ENCODE assay signal across 2 cellular contexts in the genomic region with DNA sequence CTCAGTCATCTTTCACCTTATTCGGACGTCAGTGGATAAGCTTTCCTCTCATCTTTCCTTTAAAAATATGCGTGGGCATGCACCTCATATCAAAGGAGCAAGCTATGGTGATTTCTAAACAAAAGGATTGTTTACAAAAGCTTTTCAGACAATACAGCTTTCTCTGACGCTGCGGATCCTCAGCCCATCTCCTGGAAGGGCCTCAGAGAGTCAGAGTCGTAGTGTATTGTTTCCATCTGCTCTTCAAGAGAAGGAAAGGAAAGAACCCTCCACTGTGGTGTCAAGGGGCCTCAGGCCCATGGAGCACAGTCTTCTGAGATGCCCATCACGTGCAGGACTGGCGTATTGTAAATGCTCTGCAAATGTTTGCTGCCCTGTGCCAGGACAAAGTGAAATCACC.
TF ChIP-seq lines count a peak whose summit lies in the region.

No MANE protein-coding gene starts in this region.

TF ChIP-seq in GM23338, 12 proteins besides CTCF, POLR2A, EP300 and RAD21 (continues in another document):
- TF ChIP-seq, protein P1, sequence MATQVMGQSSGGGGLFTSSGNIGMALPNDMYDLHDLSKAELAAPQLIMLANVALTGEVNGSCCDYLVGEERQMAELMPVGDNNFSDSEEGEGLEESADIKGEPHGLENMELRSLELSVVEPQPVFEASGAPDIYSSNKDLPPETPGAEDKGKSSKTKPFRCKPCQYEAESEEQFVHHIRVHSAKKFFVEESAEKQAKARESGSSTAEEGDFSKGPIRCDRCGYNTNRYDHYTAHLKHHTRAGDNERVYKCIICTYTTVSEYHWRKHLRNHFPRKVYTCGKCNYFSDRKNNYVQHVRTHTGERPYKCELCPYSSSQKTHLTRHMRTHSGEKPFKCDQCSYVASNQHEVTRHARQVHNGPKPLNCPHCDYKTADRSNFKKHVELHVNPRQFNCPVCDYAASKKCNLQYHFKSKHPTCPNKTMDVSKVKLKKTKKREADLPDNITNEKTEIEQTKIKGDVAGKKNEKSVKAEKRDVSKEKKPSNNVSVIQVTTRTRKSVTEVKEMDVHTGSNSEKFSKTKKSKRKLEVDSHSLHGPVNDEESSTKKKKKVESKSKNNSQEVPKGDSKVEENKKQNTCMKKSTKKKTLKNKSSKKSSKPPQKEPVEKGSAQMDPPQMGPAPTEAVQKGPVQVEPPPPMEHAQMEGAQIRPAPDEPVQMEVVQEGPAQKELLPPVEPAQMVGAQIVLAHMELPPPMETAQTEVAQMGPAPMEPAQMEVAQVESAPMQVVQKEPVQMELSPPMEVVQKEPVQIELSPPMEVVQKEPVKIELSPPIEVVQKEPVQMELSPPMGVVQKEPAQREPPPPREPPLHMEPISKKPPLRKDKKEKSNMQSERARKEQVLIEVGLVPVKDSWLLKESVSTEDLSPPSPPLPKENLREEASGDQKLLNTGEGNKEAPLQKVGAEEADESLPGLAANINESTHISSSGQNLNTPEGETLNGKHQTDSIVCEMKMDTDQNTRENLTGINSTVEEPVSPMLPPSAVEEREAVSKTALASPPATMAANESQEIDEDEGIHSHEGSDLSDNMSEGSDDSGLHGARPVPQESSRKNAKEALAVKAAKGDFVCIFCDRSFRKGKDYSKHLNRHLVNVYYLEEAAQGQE (IDR thresholded peaks at IDR 0.05; ENCODE audit: unreplicated experiment) = no peak
- TF ChIP-seq NANOG (IDR thresholded peaks at IDR 0.05; ENCODE audit: borderline replicate concordance) = no peak
- TF ChIP-seq, protein P2, sequence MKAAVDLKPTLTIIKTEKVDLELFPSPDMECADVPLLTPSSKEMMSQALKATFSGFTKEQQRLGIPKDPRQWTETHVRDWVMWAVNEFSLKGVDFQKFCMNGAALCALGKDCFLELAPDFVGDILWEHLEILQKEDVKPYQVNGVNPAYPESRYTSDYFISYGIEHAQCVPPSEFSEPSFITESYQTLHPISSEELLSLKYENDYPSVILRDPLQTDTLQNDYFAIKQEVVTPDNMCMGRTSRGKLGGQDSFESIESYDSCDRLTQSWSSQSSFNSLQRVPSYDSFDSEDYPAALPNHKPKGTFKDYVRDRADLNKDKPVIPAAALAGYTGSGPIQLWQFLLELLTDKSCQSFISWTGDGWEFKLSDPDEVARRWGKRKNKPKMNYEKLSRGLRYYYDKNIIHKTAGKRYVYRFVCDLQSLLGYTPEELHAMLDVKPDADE (IDR thresholded peaks at IDR 0.05) = no peak
- TF ChIP-seq ZNF331 (CRISPR knock-in tag; IDR thresholded peaks at IDR 0.05; ENCODE audit: low read depth) = no peak
- TF ChIP-seq CREB1 (CRISPR knock-in tag; IDR thresholded peaks at IDR 0.05; ENCODE audit: low read depth) = no peak
- TF ChIP-seq EZH2phosphoT487 (IDR thresholded peaks at IDR 0.05; ENCODE audit: unreplicated experiment) = no peak
- no peak for TF ChIP-seq ZNF462 (CRISPR knock-in tag; IDR thresholded peaks at IDR 0.05)
- TF ChIP-seq STAT1 (IDR thresholded peaks at IDR 0.05; ENCODE audit: unreplicated experiment) = no peak
- no peak for TF ChIP-seq ZNF114 (CRISPR knock-in tag; IDR thresholded peaks at IDR 0.05)
- no peak for TF ChIP-seq POLR2AphosphoS5 (IDR thresholded peaks at IDR 0.05; ENCODE audit: low read depth)

TF ChIP-seq in H1, 55 proteins besides CTCF, POLR2A, EP300 and RAD21:
- TF ChIP-seq SP4 (IDR thresholded peaks at IDR 0.05; ENCODE audit: low read length) = no peak
- TF ChIP-seq TBP (IDR thresholded peaks at IDR 0.05; ENCODE audit: low read depth, low read length) = no peak
- TF ChIP-seq CBX8 (IDR thresholded peaks at IDR 0.05; ENCODE audit: borderline replicate concordance, low read depth, low read length) = no peak
- TF ChIP-seq, protein P3, sequence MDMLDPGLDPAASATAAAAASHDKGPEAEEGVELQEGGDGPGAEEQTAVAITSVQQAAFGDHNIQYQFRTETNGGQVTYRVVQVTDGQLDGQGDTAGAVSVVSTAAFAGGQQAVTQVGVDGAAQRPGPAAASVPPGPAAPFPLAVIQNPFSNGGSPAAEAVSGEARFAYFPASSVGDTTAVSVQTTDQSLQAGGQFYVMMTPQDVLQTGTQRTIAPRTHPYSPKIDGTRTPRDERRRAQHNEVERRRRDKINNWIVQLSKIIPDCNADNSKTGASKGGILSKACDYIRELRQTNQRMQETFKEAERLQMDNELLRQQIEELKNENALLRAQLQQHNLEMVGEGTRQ (IDR thresholded peaks at IDR 0.05; ENCODE audit: low read length) = no peak
- TF ChIP-seq KDM4A (IDR thresholded peaks at IDR 0.05; ENCODE audit: low read depth, low read length, severe bottlenecking) = no peak
- TF ChIP-seq HDAC2 (IDR thresholded peaks at IDR 0.05; ENCODE audit: borderline replicate concordance in 1 of 2, low read depth in 2 of 2, low read length in 2 of 2) = no peak
- TF ChIP-seq CEBPB (IDR thresholded peaks at IDR 0.05; ENCODE audit: low read depth, low read length) = no peak
- TF ChIP-seq ZNF274 (IDR thresholded peaks at IDR 0.05; ENCODE audit: borderline replicate concordance, extremely low read depth, low read length) = no peak
- TF ChIP-seq HDAC6 (IDR thresholded peaks at IDR 0.05; ENCODE audit: low read depth, low read length) = no peak
- TF ChIP-seq POU5F1 (IDR thresholded peaks at IDR 0.05; ENCODE audit: low read depth, low read length) = no peak
- TF ChIP-seq RNF2 (IDR thresholded peaks at IDR 0.05; ENCODE audit: borderline replicate concordance, low read depth, low read length, missing control alignments, poor library complexity, severe bottlenecking) = no peak
- no peak for TF ChIP-seq BRCA1 (IDR thresholded peaks at IDR 0.05; ENCODE audit: low read depth, low read length)
TF ChIP-seq in H1: peak in this region for 0.
